ENCODE assay signal across 8 cellular contexts in the genomic region with DNA sequence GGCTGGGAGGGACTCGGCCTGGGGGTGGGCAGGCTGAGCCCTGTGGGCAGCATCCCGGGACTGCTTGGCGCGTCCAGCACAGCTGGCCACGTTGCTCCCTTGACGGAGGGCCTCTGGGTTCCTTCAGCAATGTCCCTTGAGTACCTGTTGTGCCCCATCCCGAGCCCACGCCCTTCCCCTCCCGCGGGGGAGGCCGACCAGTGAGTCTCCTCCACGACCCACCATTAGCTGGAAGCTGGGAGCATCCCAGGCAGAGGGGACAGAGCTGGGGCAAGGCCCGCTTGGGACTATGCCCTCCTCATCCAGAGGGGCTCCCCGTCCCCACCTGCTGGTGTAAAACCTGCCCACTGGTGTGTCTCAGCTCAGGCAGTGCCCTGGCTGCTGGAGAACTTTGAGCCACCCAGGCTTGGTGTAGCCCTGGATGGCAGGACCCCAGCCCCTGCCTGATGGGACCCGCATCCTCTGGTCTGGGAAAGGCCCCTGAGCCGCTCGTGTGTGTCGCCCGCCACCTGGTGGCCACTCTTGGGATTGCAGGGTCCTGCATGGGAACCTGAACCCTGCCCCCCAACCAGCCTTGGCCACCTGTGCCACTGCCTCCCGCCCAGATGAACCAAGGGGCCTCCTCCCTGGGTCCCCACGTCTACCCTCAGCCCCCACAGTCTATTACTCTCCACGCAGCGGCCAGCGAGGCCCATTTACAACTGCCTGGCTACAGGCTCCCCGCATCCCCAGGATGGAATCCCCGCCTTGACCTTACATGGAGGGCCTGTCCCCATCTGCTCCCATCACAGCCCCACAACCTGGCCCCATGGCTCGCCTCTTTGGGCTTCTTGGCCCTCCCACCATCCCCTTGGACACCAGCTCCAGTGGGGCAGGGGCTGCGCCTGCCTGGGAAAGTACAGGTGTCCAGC. TPM values are rescaled to one million over a fixed set of nuclear protein-coding genes. Genes with fewer than 3 reads are reported as not detected.
DNase-seq lines count a peak whose midpoint lies in the region; ATAC-seq and TF ChIP-seq lines count a peak whose summit lies in the region.

No MANE protein-coding gene starts in this region.

- ATAC-seq in stimulated activated naive CD8-positive, alpha-beta T cell treated with anti-CD3 and anti-CD28 coated beads, Interleukin-15, Interleukin-2, amounts not matched to agents 100 U/mL and 50 U/mL, for 24 hours: peak; percentile 67
- no peak for ATAC-seq in GM19351 (IDR thresholded peaks at IDR 0.05; ENCODE audit: unreplicated experiment)

- peaks cover 18% of the 10 kb centered on the region for H3K36me3 Mint-ChIP-seq in activated T-cell treated with anti-CD3 and anti-CD28 coated beads, Interleukin-2, amount 50 U/mL, for 24 hours (ENCODE audit: low read depth)
- no peaks in the 10 kb centered on the region for H3K36me3 Mint-ChIP-seq in nephron progenitor cell (ENCODE audit: low read depth)

- no peaks in the 10 kb centered on the region for H3K27me3 ChIP-seq in OCI-LY3 (ENCODE audit: low read depth, low read length)
- H3K27me3 ChIP-seq in esophagus squamous epithelium: peaks cover 0 to 52% (median 3%) of the 10 kb centered on the region in 4 donors

- H3K27me3 Mint-ChIP-seq in activated T-cell treated with anti-CD3 and anti-CD28 coated beads, Interleukin-2, amount 50 U/mL, for 24 hours: no peaks in the 10 kb centered on the region
- H3K27me3 Mint-ChIP-seq in nephron progenitor cell (ENCODE audit: low read depth, poor library complexity): peaks cover 16% of the 10 kb centered on the region

- H3K4me3 ChIP-seq in OCI-LY3 (ENCODE audit: low read length): no peak overlapping the region
- no peak overlapping the region for H3K4me3 ChIP-seq in esophagus squamous epithelium

- H2AFZ ChIP-seq in OCI-LY3 (ENCODE audit: low read depth, low read length): no peak overlapping the region

- H3K36me3 ChIP-seq in OCI-LY3 (replicated peaks; ENCODE audit: low read depth, low read length) (no peaks in the 10 kb centered on the region), esophagus squamous epithelium (peaks cover 0 to 12% (median 0%) of the 10 kb centered on the region in 3 donors)

- H3K79me2 ChIP-seq in OCI-LY3 (ENCODE audit: low read length): no peaks in the 10 kb centered on the region

- no peak overlapping the region for H3K9ac ChIP-seq in OCI-LY3 (ENCODE audit: low read length)

- peak; percentile 98 for TF ChIP-seq CTCF in GM20000 (IDR thresholded peaks at IDR 0.05; ENCODE audit: extremely low read depth, missing control alignments)
- TF ChIP-seq CTCF in OCI-LY3 (IDR thresholded peaks at IDR 0.05; ENCODE audit: low read depth, low read length): peak; percentile 95
- TF ChIP-seq CTCF in esophagus squamous epithelium (IDR thresholded peaks at IDR 0.05): peak; percentile 96 to 100 (median 98)
- peak; percentile 99 for TF ChIP-seq CTCF in nephron progenitor cell (IDR thresholded peaks at IDR 0.05)

- no peak overlapping the region for H3K27ac ChIP-seq in OCI-LY3 (ENCODE audit: low read length)
- H3K27ac ChIP-seq in esophagus squamous epithelium: no peak overlapping the region

- peak; percentile 75 for DNase-seq in AG08395 (ENCODE audit: low spot score)
- peak; percentile 92 for DNase-seq in GM20000 (ENCODE audit: low spot score)
- peak; percentile 92 for DNase-seq in activated T-cell treated with anti-CD3 and anti-CD28 coated beads, Interleukin-2, amount 50 U/mL, for 24 hours
- no peak for DNase-seq in esophagus squamous epithelium (lab: John Stamatoyannopoulos, UW)
- DNase-seq in nephron progenitor cell: peak; percentile 96
- peak; percentile 90 for DNase-seq in stimulated activated naive CD8-positive, alpha-beta T cell treated with anti-CD3 and anti-CD28 coated beads, Interleukin-15, Interleukin-2, amounts not matched to agents 100 U/mL and 50 U/mL, for 24 hours

- intact Hi-C loops in esophagus squamous epithelium (cut with DNase I): no loop called here

- TF ChIP-seq POLR2A in esophagus squamous epithelium (IDR thresholded peaks at IDR 0.05): no peak

- H3K9me3 ChIP-seq in OCI-LY3 (ENCODE audit: insufficient read depth, low read length) (no peaks in the 10 kb centered on the region), esophagus squamous epithelium (no peaks in the 10 kb centered on the region)

- H3K9me3 Mint-ChIP-seq in activated T-cell treated with anti-CD3 and anti-CD28 coated beads, Interleukin-2, amount 50 U/mL, for 24 hours: no peaks in the 10 kb centered on the region
- no peaks in the 10 kb centered on the region for H3K9me3 Mint-ChIP-seq in nephron progenitor cell

- no peak overlapping the region for H3K4me3 Mint-ChIP-seq in activated T-cell treated with anti-CD3 and anti-CD28 coated beads, Interleukin-2, amount 50 U/mL, for 24 hours
- H3K4me3 Mint-ChIP-seq in nephron progenitor cell: no peak overlapping the region

- H3K4me1 ChIP-seq in OCI-LY3 (ENCODE audit: low read length) (no peaks in the 10 kb centered on the region), esophagus squamous epithelium (peaks cover 0 to 28% (median 0%) of the 10 kb centered on the region in 3 donors)

- peaks cover 3% of the 10 kb centered on the region for H3K4me1 Mint-ChIP-seq in activated T-cell treated with anti-CD3 and anti-CD28 coated beads, Interleukin-2, amount 50 U/mL, for 24 hours (ENCODE audit: low read depth)
- peaks cover 32% of the 10 kb centered on the region for H3K4me1 Mint-ChIP-seq in nephron progenitor cell

- no peaks in the 10 kb centered on the region for H4K20me1 ChIP-seq in OCI-LY3 (ENCODE audit: insufficient read depth, low read length)

- no peak overlapping the region for H3K27ac Mint-ChIP-seq in activated T-cell treated with anti-CD3 and anti-CD28 coated beads, Interleukin-2, amount 50 U/mL, for 24 hours
- H3K27ac Mint-ChIP-seq in nephron progenitor cell: no peak overlapping the region

- WGBS in esophagus squamous epithelium, 2 donors: 5 to 41% methylated on average over 4 to 12 of the region's 28 CpGs

- H3K4me2 ChIP-seq in OCI-LY3 (ENCODE audit: low read length): no peak overlapping the region

RNA-seq across cellular contexts. Expression of gene ARHGAP8, which starts 16.6 kb away (rescaled TPM):
- total RNA-seq in esophagus squamous epithelium: 10 to 100 TPM in 2 of 4 donors, 1 to 10 TPM in 2; 3.6 to 15.0 (median 11.5) TPM

RNA-seq across cellular contexts. Expression of gene PRR5, which starts 33.8 kb away (rescaled TPM):
- total RNA-seq in esophagus squamous epithelium: 10 to 100 TPM; 20.8 to 33.0 (median 23.4) TPM
